In genomic region chr5:19986036-19986619, GRCh38 we compare ENCODE assay signal across 28 cellular contexts. TPM values are rescaled to one million over a fixed set of nuclear protein-coding genes. Genes with fewer than 3 reads are reported as not detected.
A peak's percentile ranks its signal among the peaks of the same experiment; 100 is the strongest.
DNase-seq lines count a peak whose midpoint lies in the region; ATAC-seq and TF ChIP-seq lines count a peak whose summit lies in the region.
"Had no signal": no experiment of that assay in that cellular context is flagged by ENCODE, and none has a peak within 500 bp of the region (broad histone marks: within the 10 kb centered on the region; RNA-seq: fewer than 3 reads in every experiment).

No MANE protein-coding gene starts in this region.

- H3K4me1 Mint-ChIP-seq in activated T-helper 17 cell treated with anti-CD3 and anti-CD28 coated beads, Interleukin-2, amount 50 U/mL, for 72 hours = no peaks in the 10 kb centered on the region
- H3K4me1 Mint-ChIP-seq: memory B cell had no signal

- H3K27me3 Mint-ChIP-seq in activated T-helper 17 cell treated with anti-CD3 and anti-CD28 coated beads, Interleukin-2, amount 50 U/mL, for 72 hours = no peaks in the 10 kb centered on the region
- H3K27me3 Mint-ChIP-seq: memory B cell; stimulated activated naive CD8-positive, alpha-beta T cell treated with anti-CD3 and anti-CD28 coated beads, Interleukin-15, Interleukin-2, amounts not matched to agents 100 ng/mL and 50 ng/mL, for 24 hours had no signal

- no peaks in the 10 kb centered on the region for H3K4me1 ChIP-seq in foreskin keratinocyte
- H3K4me1 ChIP-seq: spleen had no signal

- DNase-seq in DMS 273 (lab: John Stamatoyannopoulos, UW; ENCODE audit: unreplicated experiment) = peak; percentile 4
- no peak for DNase-seq in DMS 273 treated with DMSO at 0.1 percent for 48 hours (lab: John Stamatoyannopoulos, UW)
- peak; percentile 23 for DNase-seq in NCI-H748 treated with DMSO at 0.1 percent for 48 hours (lab: John Stamatoyannopoulos, UW)
- peak; percentile 67 for DNase-seq in cerebellar cortex (ENCODE audit: low spot score)
- DNase-seq in foreskin keratinocyte = peak; percentile 29 to 36
- DNase-seq: activated CD4-positive, CD25-positive, alpha-beta regulatory T cell treated with anti-CD3 and anti-CD28 coated beads, Interleukin-2, amount 50 U/mL, for 72 hours; activated CD8-positive, alpha-beta T cell treated with anti-CD3 and anti-CD28 coated beads, Interleukin-2, amount 10 ng/mL, durations not matched to agents 7 days and 5 days; activated gamma-delta T cell treated with Interleukin-2 at 50 U/mL for 16 hours; CD8-positive, alpha-beta T cell; DMS53; glutamatergic neuron; left cardiac atrium; NCI-H1105; NCI-H2081 treated with DMSO at 0.1 percent for 48 hours; NCI-H524 treated with DMSO at 0.1 percent for 48 hours; spleen; stimulated activated CD4-positive, alpha-beta T cell treated with anti-CD3 and anti-CD28 coated beads, Interleukin-4, amount 100 ng/mL, for 24 hours had no signal

- no peaks in the 10 kb centered on the region for H3K36me3 Mint-ChIP-seq in activated T-helper 17 cell treated with anti-CD3 and anti-CD28 coated beads, Interleukin-2, amount 50 U/mL, for 72 hours (ENCODE audit: low read depth)
- H3K36me3 Mint-ChIP-seq: CD8-positive, alpha-beta T cell; memory B cell had no signal

- ATAC-seq in foreskin keratinocyte (peak; percentile 26), HG03442 (IDR thresholded peaks at IDR 0.05; ENCODE audit: unreplicated experiment) (no peak), HG02973 (IDR thresholded peaks at IDR 0.05; ENCODE audit: unreplicated experiment) (no peak)
- no peak for ATAC-seq in activated T-helper 17 cell treated with anti-CD3 and anti-CD28 coated beads, Interleukin-2, amount 50 U/mL, for 72 hours (replicated peaks)
- ATAC-seq: activated CD8-positive, alpha-beta T cell treated with anti-CD3 and anti-CD28 coated beads, Interleukin-2, amount 10 ng/mL, durations not matched to agents 7 days and 5 days; CD8-positive, alpha-beta T cell; left cardiac atrium had no signal

- no peak for TF ChIP-seq CTCF in foreskin keratinocyte (conservative IDR thresholded peaks at IDR 0.05)

- peaks cover 4% of the 10 kb centered on the region for H3K27me3 ChIP-seq in foreskin keratinocyte
- H3K27me3 ChIP-seq: spleen, tibial nerve had no signal

- H3K4me3 Mint-ChIP-seq in activated T-helper 17 cell treated with anti-CD3 and anti-CD28 coated beads, Interleukin-2, amount 50 U/mL, for 72 hours = no peak overlapping the region
- H3K4me3 Mint-ChIP-seq: activated CD8-positive, alpha-beta T cell treated with anti-CD3 and anti-CD28 coated beads, Interleukin-2, amount 10 ng/mL, durations not matched to agents 7 days and 5 days; CD8-positive, alpha-beta T cell; memory B cell; stimulated activated naive CD8-positive, alpha-beta T cell treated with anti-CD3 and anti-CD28 coated beads, Interleukin-15, Interleukin-2, amounts not matched to agents 100 ng/mL and 50 ng/mL, for 24 hours had no signal

- no peak overlapping the region for H3K27ac Mint-ChIP-seq in activated T-helper 17 cell treated with anti-CD3 and anti-CD28 coated beads, Interleukin-2, amount 50 U/mL, for 72 hours
- H3K27ac Mint-ChIP-seq: activated CD8-positive, alpha-beta T cell treated with anti-CD3 and anti-CD28 coated beads, Interleukin-2, amount 10 ng/mL, durations not matched to agents 7 days and 5 days; CD8-positive, alpha-beta T cell; memory B cell; stimulated activated naive CD8-positive, alpha-beta T cell treated with anti-CD3 and anti-CD28 coated beads, Interleukin-15, Interleukin-2, amounts not matched to agents 100 ng/mL and 50 ng/mL, for 24 hours had no signal

- no peak overlapping the region for H3K27ac ChIP-seq in foreskin keratinocyte
- H3K27ac ChIP-seq: 22Rv1, HL-60, spleen, tibial nerve had no signal

- peaks cover 8% of the 10 kb centered on the region for H3K9me3 Mint-ChIP-seq in activated T-helper 17 cell treated with anti-CD3 and anti-CD28 coated beads, Interleukin-2, amount 50 U/mL, for 72 hours
- H3K9me3 Mint-ChIP-seq: memory B cell had no signal

RNA-seq across cellular contexts. Expression of gene CDH18, which starts 1.9 kb away (rescaled TPM):
- total RNA-seq in foreskin keratinocyte = 0.10 and 0.11 TPM in 2 replicates
- 0.02 TPM in 1 of 2 replicates, not detected in the other for polyA plus RNA-seq in foreskin keratinocyte
- total RNA-seq in activated T-helper 17 cell treated with anti-CD3 and anti-CD28 coated beads, Interleukin-2, amount 50 U/mL, for 72 hours = not detected
- total RNA-seq: activated CD8-positive, alpha-beta T cell treated with anti-CD3 and anti-CD28 coated beads, Interleukin-2, amount 10 ng/mL, durations not matched to agents 7 days and 5 days; cardiac septum; CD8-positive, alpha-beta T cell; epithelial cell of proximal tubule; left cardiac atrium; pulmonary artery endothelial cell; tibial nerve had no signal
- polyA plus RNA-seq: spleen had no signal
